8 cellular contexts compared by ENCODE assay signal in genomic region chr6:3209114-3210023, GRCh38. TPM values are rescaled to one million over a fixed set of nuclear protein-coding genes. Genes with fewer than 3 reads are reported as not detected.
DNase-seq lines count a peak whose midpoint lies in the region; ATAC-seq and TF ChIP-seq lines count a peak whose summit lies in the region.

No MANE protein-coding gene starts in this region.

- peak; percentile 97 for ATAC-seq in GM23338

- no peaks in the 10 kb centered on the region for H3K27me3 ChIP-seq in GM23338 (ENCODE audit: insufficient read depth)

- peak; percentile 96 for DNase-seq in ELF-1 (ENCODE audit: low read depth, low spot score)
- peak; percentile 94 for DNase-seq in GM23338 (ENCODE audit: low spot score)
- peak; percentile 98 for DNase-seq in NCI-H187 treated with DMSO at 0.1 percent for 48 hours (lab: John Stamatoyannopoulos, UW)
- peak; percentile 74 for DNase-seq in activated CD4-positive, alpha-beta T cell treated with anti-CD3 and anti-CD28 coated beads for 48 hours
- peak; percentile 98 for DNase-seq in fibroblast of mammary gland (ENCODE audit: low read depth)
- DNase-seq in putamen (ENCODE audit: low spot score): peak; percentile 73
- DNase-seq in effector CD4-positive, alpha-beta T cell: no peak
- DNase-seq in immature natural killer cell: no peak

- H3K27ac ChIP-seq in GM23338 (ENCODE audit: low read depth): no peak overlapping the region

- peaks cover 7% of the 10 kb centered on the region for H3F3A ChIP-seq in GM23338 (replicated peaks; ENCODE audit: low read depth)

- H3K36me3 ChIP-seq in GM23338 (ENCODE audit: insufficient read depth): no peaks in the 10 kb centered on the region

- no peaks in the 10 kb centered on the region for H3K36me3 Mint-ChIP-seq in GM23338 (ENCODE audit: low read depth)
- H3K36me3 Mint-ChIP-seq in immature natural killer cell: no peaks in the 10 kb centered on the region

- H3K9me3 Mint-ChIP-seq in GM23338 (no peaks in the 10 kb centered on the region), immature natural killer cell (no peaks in the 10 kb centered on the region)

- peaks cover 12% of the 10 kb centered on the region for H3K4me1 ChIP-seq in GM23338 (ENCODE audit: insufficient read depth)

- H3K27me3 Mint-ChIP-seq in GM23338 (ENCODE audit: insufficient read depth, low read depth, poor library complexity): peaks cover 13% of the 10 kb centered on the region
- peaks cover 0 to 24% (median 11%) of the 10 kb centered on the region in 3 donors for H3K27me3 Mint-ChIP-seq in immature natural killer cell (ENCODE audit: low read depth in 3 of 3)

- H3K9me2 ChIP-seq in GM23338 (ENCODE audit: insufficient read depth): no peaks in the 10 kb centered on the region; the same call in 1 of the 2 replicates

- H4K20me1 ChIP-seq in GM23338 (replicated peaks; ENCODE audit: insufficient read depth): no peaks in the 10 kb centered on the region

- H3K27ac Mint-ChIP-seq in GM23338: peak overlapping the region; percentile 69
- no peak overlapping the region for H3K27ac Mint-ChIP-seq in immature natural killer cell

- peak overlapping the region; percentile 73; the same call in 1 of the 2 replicates for H2AFZ ChIP-seq in GM23338

- H3K4me3 ChIP-seq in GM23338: no peak overlapping the region
- peak overlapping the region; percentile 31 for H3K4me3 ChIP-seq in fibroblast of mammary gland (ENCODE audit: control insufficient read depth, low read depth, low read length)

- H3K4me3 Mint-ChIP-seq in GM23338: peak overlapping the region; percentile 35; the same call in 1 of the 3 replicates
- peak overlapping the region in 1 of 5 donors; percentile 34 for H3K4me3 Mint-ChIP-seq in immature natural killer cell

- H3K79me2 ChIP-seq in GM23338 (replicated peaks; ENCODE audit: insufficient read depth): no peaks in the 10 kb centered on the region

- H3K4me2 ChIP-seq in GM23338: peak overlapping the region; percentile 36

- peak in 1 of 2 experiments; percentile 51; a peak in 2 of 4 replicates for TF ChIP-seq CTCF in GM23338 (conservative IDR thresholded peaks at IDR 0.05; ENCODE audit: low read depth in 2 of 2)
- peak; percentile 22 for TF ChIP-seq CTCF in fibroblast of mammary gland (conservative IDR thresholded peaks at IDR 0.05; ENCODE audit: control insufficient read depth, insufficient read depth, low read depth, low read length)

- H3K4me1 Mint-ChIP-seq in GM23338 (peaks cover 25% of the 10 kb centered on the region), immature natural killer cell (no peaks in the 10 kb centered on the region)

TF ChIP-seq in GM23338, 12 proteins besides CTCF, POLR2A, EP300 and RAD21:
- TF ChIP-seq POLR2AphosphoS5 (IDR thresholded peaks at IDR 0.05; ENCODE audit: low read depth) (peak; percentile 28; the same call in 1 of the 2 replicates), CREB1 (CRISPR knock-in tag; IDR thresholded peaks at IDR 0.05; ENCODE audit: low read depth) (peak; percentile 52; the same call in 1 of the 2 replicates)
- TF ChIP-seq, protein P1, sequence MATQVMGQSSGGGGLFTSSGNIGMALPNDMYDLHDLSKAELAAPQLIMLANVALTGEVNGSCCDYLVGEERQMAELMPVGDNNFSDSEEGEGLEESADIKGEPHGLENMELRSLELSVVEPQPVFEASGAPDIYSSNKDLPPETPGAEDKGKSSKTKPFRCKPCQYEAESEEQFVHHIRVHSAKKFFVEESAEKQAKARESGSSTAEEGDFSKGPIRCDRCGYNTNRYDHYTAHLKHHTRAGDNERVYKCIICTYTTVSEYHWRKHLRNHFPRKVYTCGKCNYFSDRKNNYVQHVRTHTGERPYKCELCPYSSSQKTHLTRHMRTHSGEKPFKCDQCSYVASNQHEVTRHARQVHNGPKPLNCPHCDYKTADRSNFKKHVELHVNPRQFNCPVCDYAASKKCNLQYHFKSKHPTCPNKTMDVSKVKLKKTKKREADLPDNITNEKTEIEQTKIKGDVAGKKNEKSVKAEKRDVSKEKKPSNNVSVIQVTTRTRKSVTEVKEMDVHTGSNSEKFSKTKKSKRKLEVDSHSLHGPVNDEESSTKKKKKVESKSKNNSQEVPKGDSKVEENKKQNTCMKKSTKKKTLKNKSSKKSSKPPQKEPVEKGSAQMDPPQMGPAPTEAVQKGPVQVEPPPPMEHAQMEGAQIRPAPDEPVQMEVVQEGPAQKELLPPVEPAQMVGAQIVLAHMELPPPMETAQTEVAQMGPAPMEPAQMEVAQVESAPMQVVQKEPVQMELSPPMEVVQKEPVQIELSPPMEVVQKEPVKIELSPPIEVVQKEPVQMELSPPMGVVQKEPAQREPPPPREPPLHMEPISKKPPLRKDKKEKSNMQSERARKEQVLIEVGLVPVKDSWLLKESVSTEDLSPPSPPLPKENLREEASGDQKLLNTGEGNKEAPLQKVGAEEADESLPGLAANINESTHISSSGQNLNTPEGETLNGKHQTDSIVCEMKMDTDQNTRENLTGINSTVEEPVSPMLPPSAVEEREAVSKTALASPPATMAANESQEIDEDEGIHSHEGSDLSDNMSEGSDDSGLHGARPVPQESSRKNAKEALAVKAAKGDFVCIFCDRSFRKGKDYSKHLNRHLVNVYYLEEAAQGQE (IDR thresholded peaks at IDR 0.05; ENCODE audit: unreplicated experiment): no peak

RNA-seq across cellular contexts. Expression of gene TUBB2B, which starts 18.1 kb away (rescaled TPM):
- total RNA-seq in GM23338 (2014; rRNA removed; shearing (Covaris generic)): 794 and 802 TPM in 2 replicates
- 355 and 376 TPM in 2 replicates for polyA plus RNA-seq in GM23338 (2016; fragmentation: Nextera tagmentation; extraction: Ambion mirVana)
- polyA plus RNA-seq in immature natural killer cell: under 1 TPM in 1 of 3 donors, not detected in 2; 0.11 TPM

RNA-seq across cellular contexts. Expression of gene PSMG4, which starts 49.4 kb away (rescaled TPM):
- total RNA-seq in GM23338 (2014; rRNA removed; shearing (Covaris generic)): 30.6 and 37.2 TPM in 2 replicates
- polyA plus RNA-seq in GM23338 (2016; fragmentation: Nextera tagmentation; extraction: Ambion mirVana): 168 and 180 TPM in 2 replicates
- polyA plus RNA-seq in immature natural killer cell: 10 to 100 TPM; 28.6 to 45.7 (median 29.6) TPM

RNA-seq across cellular contexts. Expression of gene TUBB2A, which starts 52.0 kb away (rescaled TPM):
- 376 and 407 TPM in 2 replicates for total RNA-seq in GM23338 (2014; rRNA removed; shearing (Covaris generic))
- polyA plus RNA-seq in GM23338 (2016; fragmentation: Nextera tagmentation; extraction: Ambion mirVana) (286 and 305 TPM in 2 replicates), immature natural killer cell (1 to 10 TPM; 1.4 to 3.8 (median 2.9) TPM)

Comparison
In these comparisons a context has a peak if more than half of its experiments do, and no peak if none do; other contexts are left out.
1. DNase-seq: peak in ELF-1 (single experiment), GM23338 (single experiment), NCI-H187 treated with DMSO at 0.1 percent for 48 hours (single experiment), activated CD4-positive, alpha-beta T cell treated with anti-CD3 and anti-CD28 coated beads for 48 hours (single experiment), fibroblast of mammary gland (single experiment) and putamen (single experiment); none in effector CD4-positive, alpha-beta T cell (single experiment) and immature natural killer cell (0 of 3).
2. RNA of gene TUBB2B, which starts 18.1 kb away (polyA plus RNA-seq): 355 to 376 TPM in GM23338; 0.11 TPM in immature natural killer cell; every median in the first group is over 100 times any median in the second.
3. RNA of gene TUBB2A, which starts 52.0 kb away (polyA plus RNA-seq): 286 to 305 TPM in GM23338; 1.4 to 3.8 TPM in immature natural killer cell; every median in the first group is over 10 times any median in the second.